8 cellular contexts compared by ENCODE assay signal in genomic region chr7:75915416-75916156, GRCh38. TPM values are rescaled to one million over a fixed set of nuclear protein-coding genes. Genes with fewer than 3 reads are reported as not detected.
DNase-seq lines count a peak whose midpoint lies in the region; ATAC-seq lines count a peak whose summit lies in the region.

No MANE protein-coding gene starts in this region.

- H3K27ac ChIP-seq in HUES64 (ENCODE audit: low read depth, low read length) (peak overlapping the region; percentile 65; the same call in 1 of the 2 replicates), esophagus (ENCODE audit: low read depth in 2 of 2, low read length in 1 of 2) (peak overlapping the region; percentile 89 to 90)

- POLR2A ChIA-PET in naive thymus-derived CD8-positive, alpha-beta T cell (lab: Charles Lee), result interaction anchor here (0.7 to 6.3 kb wide), 14 partner anchors 9 to 1729 kb away, joined by 3 to 33 read pairs (median 4); partner anchors contain the start of genes MDH2, RHBDD2, STYXL1 and TMEM120A

- peaks cover 16 to 53% (median 46%) of the 10 kb centered on the region in 4 donors for H3K4me1 Mint-ChIP-seq in naive thymus-derived CD8-positive, alpha-beta T cell

- H3K9ac ChIP-seq in HUES64 (ENCODE audit: low read depth, low read length), result peak overlapping the region; percentile 72

- H3K9me3 ChIP-seq in HUES64 (ENCODE audit: insufficient read depth, low read depth, low read length) (no peaks in the 10 kb centered on the region), esophagus (ENCODE audit: control insufficient read depth in 2 of 2, insufficient read depth in 1 of 2, low read depth in 1 of 2, low read length in 1 of 2) (no peaks in the 10 kb centered on the region)

- H3K4me3 Mint-ChIP-seq in naive thymus-derived CD8-positive, alpha-beta T cell, result peak overlapping the region; percentile 88 to 96 (median 92)

- H3K27me3 ChIP-seq in HUES64 (ENCODE audit: insufficient read depth, low read length) (no peaks in the 10 kb centered on the region), esophagus (ENCODE audit: control insufficient read depth in 1 of 2, insufficient read depth in 2 of 2, low read length in 2 of 2) (no peaks in the 10 kb centered on the region)

- peaks cover 14% of the 10 kb centered on the region for H3K4me1 ChIP-seq in HUES64 (ENCODE audit: insufficient read depth, low read length)
- peaks cover 2 to 4% of the 10 kb centered on the region in 2 donors for H3K4me1 ChIP-seq in esophagus (ENCODE audit: control insufficient read depth in 2 of 2, insufficient read depth in 2 of 2, low read length in 1 of 2)

- H3K36me3 ChIP-seq in HUES64 (ENCODE audit: insufficient read depth, low read length) (no peaks in the 10 kb centered on the region; the same call in 1 of the 2 replicates), esophagus (ENCODE audit: control insufficient read depth in 2 of 2, insufficient read depth in 2 of 2, low read length in 1 of 2) (no peaks in the 10 kb centered on the region)

- H3K9me3 Mint-ChIP-seq in naive thymus-derived CD8-positive, alpha-beta T cell, result no peaks in the 10 kb centered on the region

- H3K4me3 ChIP-seq in HUES64 (ENCODE audit: low read length) (peak overlapping the region; percentile 88), esophagus (ENCODE audit: low read depth in 1 of 2, low read length in 2 of 2) (peak overlapping the region; percentile 83 to 94)

- H3K27me3 Mint-ChIP-seq in naive thymus-derived CD8-positive, alpha-beta T cell, result no peaks in the 10 kb centered on the region

- WGBS in HUES64, result 1% methylated on average over 32 of the region's 32 CpGs
- 1% methylated on average over 32 of the region's 32 CpGs for WGBS in esophagus, 2 donors

- peak; percentile 16 for DNase-seq in NK-92 treated with Interleukin-12 subunit alpha and Interleukin-12 subunit beta, amount 100 ng/mL, for 24 hours (lab: John Stamatoyannopoulos, UW)
- DNase-seq in NK-92 (lab: John Stamatoyannopoulos, UW; ENCODE audit: unreplicated experiment) (no peak), NCI-H1436 treated with DMSO at 0.1 percent for 48 hours (lab: John Stamatoyannopoulos, UW) (no peak), HuH-7.5 (ENCODE audit: low spot score) (no peak)
- peak; percentile 14 for DNase-seq in activated CD4-positive, alpha-beta T cell treated with anti-CD3 and anti-CD28 coated beads, Interleukin-2, amount 50 U/mL, for 1 hour
- DNase-seq in naive thymus-derived CD8-positive, alpha-beta T cell, result peak in 8 of 10 donors; percentile 3 to 48 (median 28)

- peaks cover 0 to 5% (median 0%) of the 10 kb centered on the region in 3 donors for H3K36me3 Mint-ChIP-seq in naive thymus-derived CD8-positive, alpha-beta T cell

- peak overlapping the region; percentile 83 to 99 (median 88) for H3K27ac Mint-ChIP-seq in naive thymus-derived CD8-positive, alpha-beta T cell

- ATAC-seq in naive thymus-derived CD8-positive, alpha-beta T cell, result peak; percentile 7 to 15

RNA-seq across cellular contexts. Expression of gene POR, which starts 0.6 kb away (rescaled TPM):
- 59.1 TPM for polyA plus RNA-seq in HUES64 (2013, experiment 1 of 2)
- polyA plus RNA-seq in HUES64 (2013, experiment 2 of 2), result 61.4 TPM
- polyA plus RNA-seq in esophagus, result 100 to 1,000 TPM in 1 of 2 donors, 10 to 100 TPM in 1; 94.5 to 102 TPM
- total RNA-seq in naive thymus-derived CD8-positive, alpha-beta T cell, result 10 to 100 TPM; 74.4 to 80.3 TPM
- 10 to 100 TPM; 32.6 to 51.0 (median 45.2) TPM for polyA plus RNA-seq in naive thymus-derived CD8-positive, alpha-beta T cell

RNA-seq across cellular contexts. Expression of gene RHBDD2, which starts 36.8 kb away (rescaled TPM):
- 29.3 TPM for polyA plus RNA-seq in HUES64 (2013, experiment 1 of 2)
- polyA plus RNA-seq in HUES64 (2013, experiment 2 of 2), result 33.6 TPM
- 10 to 100 TPM; 32.9 to 36.0 TPM for polyA plus RNA-seq in esophagus
- total RNA-seq in naive thymus-derived CD8-positive, alpha-beta T cell, result 10 to 100 TPM; 47.1 to 49.8 TPM
- 10 to 100 TPM; 73.7 to 89.0 (median 73.7) TPM for polyA plus RNA-seq in naive thymus-derived CD8-positive, alpha-beta T cell

Comparison
In these comparisons a context has a peak if more than half of its experiments do, and no peak if none do; other contexts are left out.
1. DNase-seq: peak in NK-92 treated with Interleukin-12 subunit alpha and Interleukin-12 subunit beta, amount 100 ng/mL, for 24 hours (single experiment), activated CD4-positive, alpha-beta T cell treated with anti-CD3 and anti-CD28 coated beads, Interleukin-2, amount 50 U/mL, for 1 hour (single experiment) and naive thymus-derived CD8-positive, alpha-beta T cell (8 of 10); none in NK-92 (single experiment), NCI-H1436 treated with DMSO at 0.1 percent for 48 hours (single experiment) and HuH-7.5 (single experiment).